2 cellular contexts compared by ENCODE assay signal in the genomic region with DNA sequence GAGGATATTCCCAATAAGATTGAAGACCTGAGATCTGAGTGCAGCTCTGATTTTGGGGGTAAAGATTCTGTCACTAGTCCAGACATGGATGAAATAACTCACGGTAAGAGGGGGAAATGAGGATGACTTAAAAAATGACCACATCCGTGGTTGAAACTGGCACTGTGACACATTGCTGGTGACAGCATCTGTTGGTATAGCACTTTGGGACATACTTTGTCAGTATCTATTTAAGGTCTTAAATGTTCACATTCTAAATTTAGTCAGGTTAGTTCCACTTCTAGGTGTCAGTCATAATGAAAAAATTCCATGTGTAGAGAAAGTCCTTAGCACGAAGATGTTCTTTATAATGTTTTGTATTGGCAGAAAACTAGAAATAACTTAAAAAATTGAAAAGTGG.
TF ChIP-seq lines count a peak whose summit lies in the region.

No MANE protein-coding gene starts in this region.

TF ChIP-seq in GM12891, 5 proteins besides CTCF, POLR2A, EP300 and RAD21 (continued from another document):
- TF ChIP-seq TAF1 (IDR thresholded peaks at IDR 0.05; ENCODE audit: low read depth, low read length) = no peak
- no peak for TF ChIP-seq POLR2AphosphoS5 (IDR thresholded peaks at IDR 0.05; ENCODE audit: low read depth, low read length)
- TF ChIP-seq SPI1 (IDR thresholded peaks at IDR 0.05; ENCODE audit: low read depth, low read length) = peak; percentile 42
TF ChIP-seq in GM12891: peak in this region for 2.

TF ChIP-seq in GM12878, 131 proteins besides CTCF, POLR2A, EP300 and RAD21 (continued from another document and continues in another):
- TF ChIP-seq CEBPB (IDR thresholded peaks at IDR 0.05; ENCODE audit: borderline replicate concordance in 1 of 2, low read depth in 2 of 2, low read length in 2 of 2) (peak in 1 of 2 experiments; percentile 60; a peak in 1 of 4 replicates), POLR2AphosphoS2 (IDR thresholded peaks at IDR 0.05; ENCODE audit: low read depth, low read length) (no peak), CHD4 (IDR thresholded peaks at IDR 0.05) (no peak), GABPA (IDR thresholded peaks at IDR 0.05; ENCODE audit: low read depth) (peak; percentile 77), PAX5 (IDR thresholded peaks at IDR 0.05; ENCODE audit: borderline replicate concordance, low read depth, low read length) (peak; percentile 70; the same call in 1 of the 2 replicates), ASH2L (IDR thresholded peaks at IDR 0.05; ENCODE audit: borderline replicate concordance, low read depth) (no peak), RELA (IDR thresholded peaks at IDR 0.05; ENCODE audit: borderline replicate concordance, partially characterized antibody) (no peak), SPI1 (IDR thresholded peaks at IDR 0.05; ENCODE audit: borderline replicate concordance, insufficient read depth, low read depth, low read length) (peak; percentile 15; the same call in 1 of the 2 replicates), BRCA1 (IDR thresholded peaks at IDR 0.05; ENCODE audit: low read depth, low read length) (no peak), PML (IDR thresholded peaks at IDR 0.05; ENCODE audit: low read length) (peak; percentile 68), NFXL1 (IDR thresholded peaks at IDR 0.05; ENCODE audit: borderline replicate concordance) (no peak), LARP7 (IDR thresholded peaks at IDR 0.05) (no peak), FOS (IDR thresholded peaks at IDR 0.05; ENCODE audit: borderline replicate concordance, extremely low read depth, insufficient read length) (no peak), JUND (IDR thresholded peaks at IDR 0.05; ENCODE audit: low read depth, low read length) (no peak), HCFC1 (IDR thresholded peaks at IDR 0.05; ENCODE audit: low read length) (no peak), ETV6 (conservative IDR thresholded peaks at IDR 0.05 in 1 of 2, IDR thresholded peaks at IDR 0.05 in 1 of 2; ENCODE audit: borderline replicate concordance in 1 of 2, low read depth in 1 of 2) (peak in 1 of 2 experiments; percentile 83; a peak in 2 of 4 replicates), MTA2 (IDR thresholded peaks at IDR 0.05; ENCODE audit: low read depth) (peak; percentile 23; the same call in 1 of the 2 replicates), STAT1 (conservative IDR thresholded peaks at IDR 0.05) (no peak), KDM1A (IDR thresholded peaks at IDR 0.05; ENCODE audit: borderline replicate concordance) (no peak), SIX5 (IDR thresholded peaks at IDR 0.05; ENCODE audit: low read depth, low read length, severe bottlenecking) (no peak), HDAC6 (IDR thresholded peaks at IDR 0.05; ENCODE audit: unreplicated experiment) (no peak), ESRRA (IDR thresholded peaks at IDR 0.05; ENCODE audit: low read length) (no peak), SRF (IDR thresholded peaks at IDR 0.05; ENCODE audit: low read depth in 2 of 2, low read length in 2 of 2) (0 out of 4 replicates have a peak, but pooled peaks of 1 of the 2 experiments have one; percentile 28), ZSCAN29 (IDR thresholded peaks at IDR 0.05) (no peak), ZNF24 (IDR thresholded peaks at IDR 0.05) (no peak), ATF7 (IDR thresholded peaks at IDR 0.05; ENCODE audit: low read depth) (peak; percentile 67; the same call in 1 of the 2 replicates), ZNF274 (IDR thresholded peaks at IDR 0.05; ENCODE audit: insufficient read depth, insufficient read length) (no peak), NR2F1 (conservative IDR thresholded peaks at IDR 0.05) (no peak), POU2F2 (IDR thresholded peaks at IDR 0.05; ENCODE audit: borderline replicate concordance, low read depth, low read length) (no peak), MTA3 (IDR thresholded peaks at IDR 0.05; ENCODE audit: borderline replicate concordance, low read length) (peak; percentile 93; the same call in 1 of the 2 replicates), TARDBP (IDR thresholded peaks at IDR 0.05; ENCODE audit: borderline replicate concordance) (no peak)
- TF ChIP-seq, protein P1, sequence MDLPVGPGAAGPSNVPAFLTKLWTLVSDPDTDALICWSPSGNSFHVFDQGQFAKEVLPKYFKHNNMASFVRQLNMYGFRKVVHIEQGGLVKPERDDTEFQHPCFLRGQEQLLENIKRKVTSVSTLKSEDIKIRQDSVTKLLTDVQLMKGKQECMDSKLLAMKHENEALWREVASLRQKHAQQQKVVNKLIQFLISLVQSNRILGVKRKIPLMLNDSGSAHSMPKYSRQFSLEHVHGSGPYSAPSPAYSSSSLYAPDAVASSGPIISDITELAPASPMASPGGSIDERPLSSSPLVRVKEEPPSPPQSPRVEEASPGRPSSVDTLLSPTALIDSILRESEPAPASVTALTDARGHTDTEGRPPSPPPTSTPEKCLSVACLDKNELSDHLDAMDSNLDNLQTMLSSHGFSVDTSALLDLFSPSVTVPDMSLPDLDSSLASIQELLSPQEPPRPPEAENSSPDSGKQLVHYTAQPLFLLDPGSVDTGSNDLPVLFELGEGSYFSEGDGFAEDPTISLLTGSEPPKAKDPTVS (IDR thresholded peaks at IDR 0.05; ENCODE audit: low read depth, low read length) = no peak
- TF ChIP-seq, protein P2, sequence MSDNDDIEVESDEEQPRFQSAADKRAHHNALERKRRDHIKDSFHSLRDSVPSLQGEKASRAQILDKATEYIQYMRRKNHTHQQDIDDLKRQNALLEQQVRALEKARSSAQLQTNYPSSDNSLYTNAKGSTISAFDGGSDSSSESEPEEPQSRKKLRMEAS (IDR thresholded peaks at IDR 0.05; ENCODE audit: low read depth, low read length) = no peak
- TF ChIP-seq, protein P3, sequence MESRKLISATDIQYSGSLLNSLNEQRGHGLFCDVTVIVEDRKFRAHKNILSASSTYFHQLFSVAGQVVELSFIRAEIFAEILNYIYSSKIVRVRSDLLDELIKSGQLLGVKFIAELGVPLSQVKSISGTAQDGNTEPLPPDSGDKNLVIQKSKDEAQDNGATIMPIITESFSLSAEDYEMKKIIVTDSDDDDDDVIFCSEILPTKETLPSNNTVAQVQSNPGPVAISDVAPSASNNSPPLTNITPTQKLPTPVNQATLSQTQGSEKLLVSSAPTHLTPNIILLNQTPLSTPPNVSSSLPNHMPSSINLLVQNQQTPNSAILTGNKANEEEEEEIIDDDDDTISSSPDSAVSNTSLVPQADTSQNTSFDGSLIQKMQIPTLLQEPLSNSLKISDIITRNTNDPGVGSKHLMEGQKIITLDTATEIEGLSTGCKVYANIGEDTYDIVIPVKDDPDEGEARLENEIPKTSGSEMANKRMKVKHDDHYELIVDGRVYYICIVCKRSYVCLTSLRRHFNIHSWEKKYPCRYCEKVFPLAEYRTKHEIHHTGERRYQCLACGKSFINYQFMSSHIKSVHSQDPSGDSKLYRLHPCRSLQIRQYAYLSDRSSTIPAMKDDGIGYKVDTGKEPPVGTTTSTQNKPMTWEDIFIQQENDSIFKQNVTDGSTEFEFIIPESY (IDR thresholded peaks at IDR 0.05) = no peak
- TF ChIP-seq, protein P4, sequence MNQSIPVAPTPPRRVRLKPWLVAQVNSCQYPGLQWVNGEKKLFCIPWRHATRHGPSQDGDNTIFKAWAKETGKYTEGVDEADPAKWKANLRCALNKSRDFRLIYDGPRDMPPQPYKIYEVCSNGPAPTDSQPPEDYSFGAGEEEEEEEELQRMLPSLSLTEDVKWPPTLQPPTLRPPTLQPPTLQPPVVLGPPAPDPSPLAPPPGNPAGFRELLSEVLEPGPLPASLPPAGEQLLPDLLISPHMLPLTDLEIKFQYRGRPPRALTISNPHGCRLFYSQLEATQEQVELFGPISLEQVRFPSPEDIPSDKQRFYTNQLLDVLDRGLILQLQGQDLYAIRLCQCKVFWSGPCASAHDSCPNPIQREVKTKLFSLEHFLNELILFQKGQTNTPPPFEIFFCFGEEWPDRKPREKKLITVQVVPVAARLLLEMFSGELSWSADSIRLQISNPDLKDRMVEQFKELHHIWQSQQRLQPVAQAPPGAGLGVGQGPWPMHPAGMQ (IDR thresholded peaks at IDR 0.05; ENCODE audit: borderline replicate concordance) = no peak
- TF ChIP-seq, protein P5, sequence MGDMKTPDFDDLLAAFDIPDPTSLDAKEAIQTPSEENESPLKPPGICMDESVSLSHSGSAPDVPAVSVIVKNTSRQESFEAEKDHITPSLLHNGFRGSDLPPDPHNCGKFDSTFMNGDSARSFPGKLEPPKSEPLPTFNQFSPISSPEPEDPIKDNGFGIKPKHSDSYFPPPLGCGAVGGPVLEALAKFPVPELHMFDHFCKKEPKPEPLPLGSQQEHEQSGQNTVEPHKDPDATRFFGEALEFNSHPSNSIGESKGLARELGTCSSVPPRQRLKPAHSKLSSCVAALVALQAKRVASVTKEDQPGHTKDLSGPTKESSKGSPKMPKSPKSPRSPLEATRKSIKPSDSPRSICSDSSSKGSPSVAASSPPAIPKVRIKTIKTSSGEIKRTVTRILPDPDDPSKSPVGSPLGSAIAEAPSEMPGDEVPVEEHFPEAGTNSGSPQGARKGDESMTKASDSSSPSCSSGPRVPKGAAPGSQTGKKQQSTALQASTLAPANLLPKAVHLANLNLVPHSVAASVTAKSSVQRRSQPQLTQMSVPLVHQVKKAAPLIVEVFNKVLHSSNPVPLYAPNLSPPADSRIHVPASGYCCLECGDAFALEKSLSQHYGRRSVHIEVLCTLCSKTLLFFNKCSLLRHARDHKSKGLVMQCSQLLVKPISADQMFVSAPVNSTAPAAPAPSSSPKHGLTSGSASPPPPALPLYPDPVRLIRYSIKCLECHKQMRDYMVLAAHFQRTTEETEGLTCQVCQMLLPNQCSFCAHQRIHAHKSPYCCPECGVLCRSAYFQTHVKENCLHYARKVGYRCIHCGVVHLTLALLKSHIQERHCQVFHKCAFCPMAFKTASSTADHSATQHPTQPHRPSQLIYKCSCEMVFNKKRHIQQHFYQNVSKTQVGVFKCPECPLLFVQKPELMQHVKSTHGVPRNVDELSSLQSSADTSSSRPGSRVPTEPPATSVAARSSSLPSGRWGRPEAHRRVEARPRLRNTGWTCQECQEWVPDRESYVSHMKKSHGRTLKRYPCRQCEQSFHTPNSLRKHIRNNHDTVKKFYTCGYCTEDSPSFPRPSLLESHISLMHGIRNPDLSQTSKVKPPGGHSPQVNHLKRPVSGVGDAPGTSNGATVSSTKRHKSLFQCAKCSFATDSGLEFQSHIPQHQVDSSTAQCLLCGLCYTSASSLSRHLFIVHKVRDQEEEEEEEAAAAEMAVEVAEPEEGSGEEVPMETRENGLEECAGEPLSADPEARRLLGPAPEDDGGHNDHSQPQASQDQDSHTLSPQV (IDR thresholded peaks at IDR 0.05) = no peak
- TF ChIP-seq, protein P6, sequence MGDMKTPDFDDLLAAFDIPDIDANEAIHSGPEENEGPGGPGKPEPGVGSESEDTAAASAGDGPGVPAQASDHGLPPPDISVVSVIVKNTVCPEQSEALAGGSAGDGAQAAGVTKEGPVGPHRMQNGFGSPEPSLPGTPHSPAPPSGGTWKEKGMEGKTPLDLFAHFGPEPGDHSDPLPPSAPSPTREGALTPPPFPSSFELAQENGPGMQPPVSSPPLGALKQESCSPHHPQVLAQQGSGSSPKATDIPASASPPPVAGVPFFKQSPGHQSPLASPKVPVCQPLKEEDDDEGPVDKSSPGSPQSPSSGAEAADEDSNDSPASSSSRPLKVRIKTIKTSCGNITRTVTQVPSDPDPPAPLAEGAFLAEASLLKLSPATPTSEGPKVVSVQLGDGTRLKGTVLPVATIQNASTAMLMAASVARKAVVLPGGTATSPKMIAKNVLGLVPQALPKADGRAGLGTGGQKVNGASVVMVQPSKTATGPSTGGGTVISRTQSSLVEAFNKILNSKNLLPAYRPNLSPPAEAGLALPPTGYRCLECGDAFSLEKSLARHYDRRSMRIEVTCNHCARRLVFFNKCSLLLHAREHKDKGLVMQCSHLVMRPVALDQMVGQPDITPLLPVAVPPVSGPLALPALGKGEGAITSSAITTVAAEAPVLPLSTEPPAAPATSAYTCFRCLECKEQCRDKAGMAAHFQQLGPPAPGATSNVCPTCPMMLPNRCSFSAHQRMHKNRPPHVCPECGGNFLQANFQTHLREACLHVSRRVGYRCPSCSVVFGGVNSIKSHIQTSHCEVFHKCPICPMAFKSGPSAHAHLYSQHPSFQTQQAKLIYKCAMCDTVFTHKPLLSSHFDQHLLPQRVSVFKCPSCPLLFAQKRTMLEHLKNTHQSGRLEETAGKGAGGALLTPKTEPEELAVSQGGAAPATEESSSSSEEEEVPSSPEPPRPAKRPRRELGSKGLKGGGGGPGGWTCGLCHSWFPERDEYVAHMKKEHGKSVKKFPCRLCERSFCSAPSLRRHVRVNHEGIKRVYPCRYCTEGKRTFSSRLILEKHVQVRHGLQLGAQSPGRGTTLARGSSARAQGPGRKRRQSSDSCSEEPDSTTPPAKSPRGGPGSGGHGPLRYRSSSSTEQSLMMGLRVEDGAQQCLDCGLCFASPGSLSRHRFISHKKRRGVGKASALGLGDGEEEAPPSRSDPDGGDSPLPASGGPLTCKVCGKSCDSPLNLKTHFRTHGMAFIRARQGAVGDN (IDR thresholded peaks at IDR 0.05) = no peak
- TF ChIP-seq, protein P7, sequence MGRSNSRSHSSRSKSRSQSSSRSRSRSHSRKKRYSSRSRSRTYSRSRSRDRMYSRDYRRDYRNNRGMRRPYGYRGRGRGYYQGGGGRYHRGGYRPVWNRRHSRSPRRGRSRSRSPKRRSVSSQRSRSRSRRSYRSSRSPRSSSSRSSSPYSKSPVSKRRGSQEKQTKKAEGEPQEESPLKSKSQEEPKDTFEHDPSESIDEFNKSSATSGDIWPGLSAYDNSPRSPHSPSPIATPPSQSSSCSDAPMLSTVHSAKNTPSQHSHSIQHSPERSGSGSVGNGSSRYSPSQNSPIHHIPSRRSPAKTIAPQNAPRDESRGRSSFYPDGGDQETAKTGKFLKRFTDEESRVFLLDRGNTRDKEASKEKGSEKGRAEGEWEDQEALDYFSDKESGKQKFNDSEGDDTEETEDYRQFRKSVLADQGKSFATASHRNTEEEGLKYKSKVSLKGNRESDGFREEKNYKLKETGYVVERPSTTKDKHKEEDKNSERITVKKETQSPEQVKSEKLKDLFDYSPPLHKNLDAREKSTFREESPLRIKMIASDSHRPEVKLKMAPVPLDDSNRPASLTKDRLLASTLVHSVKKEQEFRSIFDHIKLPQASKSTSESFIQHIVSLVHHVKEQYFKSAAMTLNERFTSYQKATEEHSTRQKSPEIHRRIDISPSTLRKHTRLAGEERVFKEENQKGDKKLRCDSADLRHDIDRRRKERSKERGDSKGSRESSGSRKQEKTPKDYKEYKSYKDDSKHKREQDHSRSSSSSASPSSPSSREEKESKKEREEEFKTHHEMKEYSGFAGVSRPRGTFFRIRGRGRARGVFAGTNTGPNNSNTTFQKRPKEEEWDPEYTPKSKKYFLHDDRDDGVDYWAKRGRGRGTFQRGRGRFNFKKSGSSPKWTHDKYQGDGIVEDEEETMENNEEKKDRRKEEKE (IDR thresholded peaks at IDR 0.05) = no peak
- TF ChIP-seq, protein P8, sequence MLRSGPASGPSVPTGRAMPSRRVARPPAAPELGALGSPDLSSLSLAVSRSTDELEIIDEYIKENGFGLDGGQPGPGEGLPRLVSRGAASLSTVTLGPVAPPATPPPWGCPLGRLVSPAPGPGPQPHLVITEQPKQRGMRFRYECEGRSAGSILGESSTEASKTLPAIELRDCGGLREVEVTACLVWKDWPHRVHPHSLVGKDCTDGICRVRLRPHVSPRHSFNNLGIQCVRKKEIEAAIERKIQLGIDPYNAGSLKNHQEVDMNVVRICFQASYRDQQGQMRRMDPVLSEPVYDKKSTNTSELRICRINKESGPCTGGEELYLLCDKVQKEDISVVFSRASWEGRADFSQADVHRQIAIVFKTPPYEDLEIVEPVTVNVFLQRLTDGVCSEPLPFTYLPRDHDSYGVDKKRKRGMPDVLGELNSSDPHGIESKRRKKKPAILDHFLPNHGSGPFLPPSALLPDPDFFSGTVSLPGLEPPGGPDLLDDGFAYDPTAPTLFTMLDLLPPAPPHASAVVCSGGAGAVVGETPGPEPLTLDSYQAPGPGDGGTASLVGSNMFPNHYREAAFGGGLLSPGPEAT (IDR thresholded peaks at IDR 0.05; ENCODE audit: low read depth) = no peak
